Comparison of ENCODE assay signal across 8 cellular contexts in the genomic region with DNA sequence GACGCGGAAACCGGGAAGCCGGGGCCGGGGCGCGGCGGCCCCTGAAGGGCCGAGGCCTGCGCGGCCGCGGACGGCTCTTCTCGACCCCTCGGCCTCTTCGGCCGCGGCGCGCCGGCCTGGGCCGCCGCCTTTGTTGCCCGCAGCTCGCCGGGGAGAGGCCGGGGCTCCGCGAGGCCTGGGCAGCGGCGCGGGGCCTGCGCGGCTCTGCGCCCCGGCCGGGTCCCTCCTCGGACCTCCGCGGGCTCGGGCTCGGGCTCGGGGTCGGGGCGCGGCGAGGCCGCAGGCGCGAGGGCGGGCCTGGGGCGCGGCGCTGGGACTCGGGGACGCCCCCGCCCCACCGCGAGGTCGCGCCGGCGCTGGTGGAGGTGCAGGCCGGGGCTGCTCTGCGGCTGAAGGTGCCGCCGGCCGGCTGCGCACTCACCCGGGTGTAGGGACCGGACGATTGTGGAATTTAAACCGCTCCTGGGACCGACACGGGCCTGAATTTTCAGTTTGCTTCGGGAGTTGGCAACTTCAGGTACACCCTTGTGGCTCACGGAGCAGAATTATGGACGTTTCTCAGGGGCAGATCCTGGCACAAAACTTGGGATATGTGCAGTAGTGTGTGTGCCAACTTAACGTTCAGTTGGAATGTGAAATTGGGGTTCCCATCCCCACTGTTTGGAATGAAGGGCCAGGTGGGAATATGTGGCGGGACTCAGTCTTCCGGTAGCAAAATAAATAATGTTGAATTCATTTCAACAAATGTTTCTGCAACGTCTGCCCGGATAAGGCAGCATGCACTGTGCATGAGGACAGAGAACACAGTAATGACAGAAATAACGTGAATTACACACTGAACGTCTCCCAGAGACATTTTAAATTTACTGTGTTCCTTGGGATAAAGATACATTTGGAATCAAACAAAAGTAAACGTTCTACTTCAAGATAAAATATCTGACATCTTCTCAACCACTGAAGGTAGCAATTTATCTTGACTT. TPM values are rescaled to one million over a fixed set of nuclear protein-coding genes. Genes with fewer than 3 reads are reported as not detected.
DNase-seq lines count a peak whose midpoint lies in the region; ATAC-seq and TF ChIP-seq lines count a peak whose summit lies in the region.

No MANE protein-coding gene starts in this region.

- peak; percentile 23 for DNase-seq in activated CD4-positive, alpha-beta T cell treated with anti-CD3 and anti-CD28 coated beads for 48 hours
- DNase-seq in activated CD4-positive, alpha-beta T cell treated with anti-CD3 and anti-CD28 coated beads for 1 hour: no peak
- DNase-seq in activated T-cell treated with anti-CD3 and anti-CD28 coated beads, Interleukin-2, amount 50 U/mL, for 4 hours: no peak
- DNase-seq in glomerular visceral epithelial cell (ENCODE audit: extremely low spot score) (peak; percentile 40), osteoblast (ENCODE audit: insufficient read length, low spot score, missing footprints) (peak; percentile 93), cerebellar nuclear complex (lab: John Stamatoyannopoulos, UW) (no peak)

- 0 out of 2 replicates have a peak, but pooled peaks cover 14% of the 10 kb centered on the region for H3K4me1 ChIP-seq in HUES64 (ENCODE audit: insufficient read depth, low read length)
- H3K4me1 ChIP-seq in osteoblast (ENCODE audit: insufficient read depth, low read length): peaks cover 18% of the 10 kb centered on the region

- H3K27me3 ChIP-seq in HUES64 (ENCODE audit: insufficient read depth, low read length) (peaks cover 12% of the 10 kb centered on the region), osteoblast (ENCODE audit: insufficient read depth, low read length) (no peaks in the 10 kb centered on the region)

- ATAC-seq in GM21619 (IDR thresholded peaks at IDR 0.05; ENCODE audit: unreplicated experiment): peak; percentile 45
- ATAC-seq in activated T-cell treated with anti-CD3 and anti-CD28 coated beads, Interleukin-2, amount 50 U/mL, for 4 hours: peak; percentile 41 to 58

- H4K20me1 ChIP-seq in osteoblast (ENCODE audit: insufficient read depth, low read length): peaks cover 27% of the 10 kb centered on the region

- H2AFZ ChIP-seq in osteoblast (ENCODE audit: low read length): peak overlapping the region; percentile 51

- peaks cover 52% of the 10 kb centered on the region for H3K79me2 ChIP-seq in osteoblast (ENCODE audit: insufficient read depth, low read length)

- H3K9me3 ChIP-seq in HUES64 (ENCODE audit: insufficient read depth, low read depth, low read length): no peaks in the 10 kb centered on the region
- no peaks in the 10 kb centered on the region for H3K9me3 ChIP-seq in osteoblast (ENCODE audit: low read depth, low read length)

- H3K9ac ChIP-seq in HUES64 (ENCODE audit: low read depth, low read length): peak overlapping the region; percentile 91

- TF ChIP-seq CTCF in osteoblast (IDR thresholded peaks at IDR 0.05; ENCODE audit: extremely low read depth, low read depth, low read length): no peak

- peak overlapping the region; percentile 84 for H3K4me2 ChIP-seq in osteoblast (ENCODE audit: insufficient read depth, low read length)

- H3K4me1 Mint-ChIP-seq in activated T-cell treated with anti-CD3 and anti-CD28 coated beads, Interleukin-2, amount 50 U/mL, for 4 hours (ENCODE audit: low read depth): peaks cover 6% of the 10 kb centered on the region

- H3K27ac ChIP-seq in HUES64 (ENCODE audit: low read depth, low read length) (no peak overlapping the region; the same call in 1 of the 2 replicates), osteoblast (ENCODE audit: low read depth, low read length) (peak overlapping the region; percentile 55)

- H3K4me3 Mint-ChIP-seq in activated T-cell treated with anti-CD3 and anti-CD28 coated beads, Interleukin-2, amount 50 U/mL, for 4 hours: peak overlapping the region; percentile 76

- no peaks in the 10 kb centered on the region for H3K9me3 Mint-ChIP-seq in activated T-cell treated with anti-CD3 and anti-CD28 coated beads, Interleukin-2, amount 50 U/mL, for 4 hours

- no peaks in the 10 kb centered on the region for H3K36me3 Mint-ChIP-seq in activated T-cell treated with anti-CD3 and anti-CD28 coated beads, Interleukin-2, amount 50 U/mL, for 4 hours (ENCODE audit: insufficient read depth)

- WGBS in HUES64: 1% methylated on average over 87 of the region's 87 CpGs

- H3K4me3 ChIP-seq in HUES64 (ENCODE audit: low read length) (peak overlapping the region; percentile 67), osteoblast (ENCODE audit: insufficient read depth, low read length) (peak overlapping the region; percentile 77)

- H3K36me3 ChIP-seq in HUES64 (ENCODE audit: insufficient read depth, low read length) (no peaks in the 10 kb centered on the region), osteoblast (ENCODE audit: insufficient read depth, low read length) (no peaks in the 10 kb centered on the region)

- H3K27me3 Mint-ChIP-seq in activated T-cell treated with anti-CD3 and anti-CD28 coated beads, Interleukin-2, amount 50 U/mL, for 4 hours (ENCODE audit: low read depth): peaks cover 51% of the 10 kb centered on the region

RNA-seq across cellular contexts. Expression of a gene that starts 0.8 kb away (rescaled TPM):
- polyA plus RNA-seq in HUES64 (2013, experiment 1 of 2): 12.1 TPM
- 13.2 TPM for polyA plus RNA-seq in HUES64 (2013, experiment 2 of 2)
- total RNA-seq in activated T-cell treated with anti-CD3 and anti-CD28 coated beads, Interleukin-2, amount 50 U/mL, for 4 hours: under 1 TPM; 0.63 to 0.81 (median 0.79) TPM
- total RNA-seq in osteoblast: 33.6 and 38.7 TPM in 2 replicates

Comparison
In these comparisons a context has a peak if more than half of its experiments do, and no peak if none do; other contexts are left out.
1. DNase-seq: peak in activated CD4-positive, alpha-beta T cell treated with anti-CD3 and anti-CD28 coated beads for 48 hours (single experiment), glomerular visceral epithelial cell (single experiment) and osteoblast (single experiment); none in activated CD4-positive, alpha-beta T cell treated with anti-CD3 and anti-CD28 coated beads for 1 hour (single experiment), activated T-cell treated with anti-CD3 and anti-CD28 coated beads, Interleukin-2, amount 50 U/mL, for 4 hours (single experiment) and cerebellar nuclear complex (0 of 2).
2. RNA of a gene that starts 0.8 kb away (total RNA-seq): 33.6 to 38.7 TPM in osteoblast; 0.63 to 0.81 TPM in activated T-cell treated with anti-CD3 and anti-CD28 coated beads, Interleukin-2, amount 50 U/mL, for 4 hours; every median in the first group is over 10 times any median in the second.